In genomic region chr2:191020221-191020741, GRCh38 we compare ENCODE assay signal across 8 cellular contexts. TPM values are rescaled to one million over a fixed set of nuclear protein-coding genes. Genes with fewer than 3 reads are reported as not detected.
DNase-seq lines count a peak whose midpoint lies in the region; ATAC-seq and TF ChIP-seq lines count a peak whose summit lies in the region.

No MANE protein-coding gene starts in this region.

- CTCF ChIA-PET in CD4-positive, alpha-beta T cell (lab: Charles Lee), result interaction anchor here (1.3 to 1.4 kb wide), 2 partner anchors 8 to 135 kb away, joined by 3 read pairs; no protein-coding TSS in a partner anchor

- H3K4me1 Mint-ChIP-seq in CD4-positive, alpha-beta T cell (ENCODE audit: low read depth), result peaks cover 32% of the 10 kb centered on the region

- no peaks in the 10 kb centered on the region for H3K27me3 ChIP-seq in CD4-positive, alpha-beta T cell (ENCODE audit: control insufficient read depth, insufficient read depth, low read length)
- H3K27me3 ChIP-seq in lower lobe of right lung (ENCODE audit: low read depth), result no peaks in the 10 kb centered on the region

- H3K9me3 Mint-ChIP-seq in CD4-positive, alpha-beta T cell, result no peaks in the 10 kb centered on the region

- no peaks in the 10 kb centered on the region for H3K27me3 Mint-ChIP-seq in CD4-positive, alpha-beta T cell

- POLR2A ChIA-PET in CD4-positive, alpha-beta T cell (lab: Charles Lee), result interaction anchor here (0.5 to 3.1 kb wide), 26 partner anchors 8 to 659 kb away, joined by 3 to 45 read pairs (median 6); partner anchors contain the start of genes GLS, NABP1 and STAT4

- peak overlapping the region; percentile 91 for H3K4me3 ChIP-seq in lower lobe of right lung

- intact Hi-C loops in CD4-positive, alpha-beta T cell (cut with DNase I, micrococcal nuclease), result loop anchor here in 1 of 2 experiments (1.0 to 10.0 kb wide), 4 partner anchors 8 to 665 kb away; partner anchors contain the start of genes NAB1 and NEMP2
- intact Hi-C loops in lower lobe of right lung (cut with DNase I), result no loop called here

- no peaks in the 10 kb centered on the region for H3K9me3 ChIP-seq in CD4-positive, alpha-beta T cell (ENCODE audit: control insufficient read depth, low read length)
- H3K9me3 ChIP-seq in lower lobe of right lung, result no peaks in the 10 kb centered on the region

- peak overlapping the region; percentile 87 for H3K27ac ChIP-seq in CD4-positive, alpha-beta T cell (ENCODE audit: low read depth, low read length)
- H3K27ac ChIP-seq in lower lobe of right lung, result peak overlapping the region; percentile 96

- peak; percentile 73 for ATAC-seq in CD4-positive, alpha-beta T cell (ENCODE audit: poor library complexity)
- ATAC-seq in GM19438 (IDR thresholded peaks at IDR 0.05; ENCODE audit: low read depth, unreplicated experiment) (peak; percentile 67), HG03565 (IDR thresholded peaks at IDR 0.05; ENCODE audit: unreplicated experiment) (peak; percentile 68), lower lobe of right lung (peak; percentile 98 to 99)

- no peak overlapping the region for H3K4me3 Mint-ChIP-seq in CD4-positive, alpha-beta T cell

- peaks cover 3% of the 10 kb centered on the region for H3K36me3 Mint-ChIP-seq in CD4-positive, alpha-beta T cell (ENCODE audit: low read depth)

- TF ChIP-seq CTCF in CD4-positive, alpha-beta T cell (IDR thresholded peaks at IDR 0.05), result no peak
- peak; percentile 15 for TF ChIP-seq CTCF in lower lobe of right lung (IDR thresholded peaks at IDR 0.05)

- peak; percentile 84 to 96 (median 89) for DNase-seq in CD4-positive, alpha-beta T cell
- DNase-seq in NCI-H748 treated with DMSO at 0.1 percent for 48 hours (lab: John Stamatoyannopoulos, UW), result peak; percentile 99
- DNase-seq in activated CD4-positive, alpha-beta T cell treated with anti-CD3 and anti-CD28 coated beads, Interleukin-2, amount 50 U/mL, for 48 hours, result peak; percentile 91 to 94
- DNase-seq in ecto neural progenitor cell (ENCODE audit: low spot score), result peak; percentile 96
- DNase-seq in lower lobe of right lung, result peak; percentile 94
- DNase-seq in stimulated activated CD4-positive, alpha-beta T cell treated with anti-CD3 and anti-CD28 coated beads, TNF-alpha, amount 100 ng/mL, for 1 hour (ENCODE audit: low read depth in 3 of 3, low spot score in 1 of 3), result peak; percentile 80 to 94 (median 93)

- H3K4me1 ChIP-seq in lower lobe of right lung, result peaks cover 18% of the 10 kb centered on the region

- no peak overlapping the region for H3K27ac Mint-ChIP-seq in CD4-positive, alpha-beta T cell

- no peaks in the 10 kb centered on the region for H3K36me3 ChIP-seq in lower lobe of right lung

RNA-seq across cellular contexts. Expression of gene STAT1, which starts 6.3 kb away (rescaled TPM):
- 10 to 100 TPM; 56.6 to 57.8 TPM for total RNA-seq in CD4-positive, alpha-beta T cell
- total RNA-seq in lower lobe of right lung, result 103 TPM

Comparison
In these comparisons a context has a peak if more than half of its experiments do, and no peak if none do; other contexts are left out.
1. Peak in every context shown above with its lines: DNase-seq, ATAC-seq, H3K4me3 ChIP-seq and H3K27ac ChIP-seq.